ENCODE assay signal across 10 cellular contexts in the genomic region with DNA sequence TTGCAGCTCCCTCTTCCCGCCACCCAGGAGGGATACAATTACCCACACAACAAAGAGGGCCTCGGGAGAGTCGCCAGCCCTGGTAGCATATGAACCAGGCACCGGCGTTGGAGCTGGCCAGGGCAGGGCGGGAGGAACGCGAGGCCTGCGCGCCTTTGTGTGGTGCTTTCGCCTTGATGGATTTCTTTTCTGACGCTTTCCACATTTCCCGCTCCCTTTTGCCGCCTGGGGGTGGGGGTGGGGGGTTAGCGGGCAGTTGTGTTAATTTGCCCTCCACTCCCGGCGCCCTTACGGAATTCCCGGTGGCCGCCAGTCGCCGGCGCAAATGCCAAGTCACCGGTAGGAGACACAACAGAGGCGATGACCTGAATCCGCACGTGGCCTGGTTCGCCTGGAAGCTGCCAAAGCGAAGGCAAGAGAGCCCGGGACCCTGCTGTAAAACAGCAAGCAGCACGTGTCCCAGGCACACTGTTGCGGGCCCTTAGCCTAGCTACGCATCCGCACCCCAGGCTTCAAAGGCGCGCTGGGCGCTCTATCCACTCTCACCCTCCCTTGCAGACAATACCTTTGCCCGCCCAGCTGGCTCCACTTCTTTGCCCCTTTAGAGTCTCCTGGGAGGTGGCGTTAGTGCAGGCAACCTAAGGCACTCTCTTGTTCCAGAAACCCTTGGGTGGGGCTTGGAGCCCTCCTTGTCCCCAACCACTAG. TPM values are rescaled to one million over a fixed set of nuclear protein-coding genes. Genes with fewer than 3 reads are reported as not detected.
DNase-seq lines count a peak whose midpoint lies in the region; ATAC-seq and TF ChIP-seq lines count a peak whose summit lies in the region.
"Had no signal": no experiment of that assay in that cellular context is flagged by ENCODE, and none has a peak within 500 bp of the region (broad histone marks: within the 10 kb centered on the region; RNA-seq: fewer than 3 reads in every experiment).

No MANE protein-coding gene starts in this region.

- no TSS peak for BruUV-seq in Caco-2 (replicated peaks; lab: Mats Ljungman, UMichigan)

- H3K27me3 ChIP-seq in Caco-2 (replicated peaks; ENCODE audit: control insufficient read depth, insufficient read depth, low read length) = no peaks in the 10 kb centered on the region
- H3K27me3 ChIP-seq in Karpas-422 (ENCODE audit: low read length) = no peaks in the 10 kb centered on the region
- peaks cover 77% of the 10 kb centered on the region for H3K27me3 ChIP-seq in rectal smooth muscle tissue (ENCODE audit: control insufficient read depth, insufficient read depth, low read length)

- H3K9ac ChIP-seq in Karpas-422 (ENCODE audit: low read length) (no peak overlapping the region; the same call in 1 of the 2 replicates), rectal smooth muscle tissue (ENCODE audit: low read length) (no peak overlapping the region)

- no peak overlapping the region for H3K4me3 ChIP-seq in Caco-2 (ENCODE audit: low read depth, low read length)
- H3K4me3 ChIP-seq in Karpas-422 (ENCODE audit: low read length) = peak overlapping the region; percentile 40; the same call in 1 of the 2 replicates
- H3K4me3 ChIP-seq in rectal smooth muscle tissue (ENCODE audit: low read length) = peak overlapping the region; percentile 29

- no peak overlapping the region for H2AFZ ChIP-seq in Karpas-422 (ENCODE audit: low read length)

- no peaks in the 10 kb centered on the region for H4K20me1 ChIP-seq in Karpas-422 (ENCODE audit: insufficient read depth, low read depth, low read length)

- H3K4me1 Mint-ChIP-seq in Caco-2 (ENCODE audit: low read depth, unreplicated experiment) (peaks cover 7% of the 10 kb centered on the region), endothelial cell (ENCODE audit: unreplicated experiment) (peaks cover 52% of the 10 kb centered on the region)

- no peak for ATAC-seq in GM18909 (IDR thresholded peaks at IDR 0.05; ENCODE audit: poor library complexity, unreplicated experiment)

- intact Hi-C loops in Caco-2 (cut with micrococcal nuclease; ENCODE audit: unreplicated experiment) = loop anchor here (10.0 kb wide), 1 partner anchor 235 kb away; no protein-coding TSS in a partner anchor

- H3K4me1 ChIP-seq in Caco-2 (peaks cover 7% of the 10 kb centered on the region; the same call in 1 of the 2 replicates), Karpas-422 (ENCODE audit: low read length) (peaks cover 23% of the 10 kb centered on the region), rectal smooth muscle tissue (ENCODE audit: control insufficient read depth, insufficient read depth, low read length) (peaks cover 15% of the 10 kb centered on the region)

- H3K27ac Mint-ChIP-seq in Caco-2 (ENCODE audit: unreplicated experiment) (no peak overlapping the region), endothelial cell (ENCODE audit: unreplicated experiment) (no peak overlapping the region)

- H3K9me3 Mint-ChIP-seq in Caco-2 (ENCODE audit: unreplicated experiment) = no peaks in the 10 kb centered on the region
- no peaks in the 10 kb centered on the region for H3K9me3 Mint-ChIP-seq in endothelial cell (ENCODE audit: unreplicated experiment)

- H3K36me3 ChIP-seq in Caco-2 (ENCODE audit: control insufficient read depth, insufficient read depth, low read length) (no peaks in the 10 kb centered on the region), Karpas-422 (ENCODE audit: insufficient read depth, low read length) (no peaks in the 10 kb centered on the region), rectal smooth muscle tissue (ENCODE audit: control insufficient read depth, insufficient read depth, low read length) (no peaks in the 10 kb centered on the region)
- H3K36me3 ChIP-seq: vagina had no signal

- no peak for DNase-seq in Caco-2
- DNase-seq in Karpas-422 = no peak
- DNase-seq in endothelial cell (ENCODE audit: low spot score) = no peak
- no peak for DNase-seq in caudate nucleus (lab: John Stamatoyannopoulos, UW)
- no peak for DNase-seq in cerebellar cortex (ENCODE audit: low spot score)
- DNase-seq in HK-2 (ENCODE audit: unreplicated experiment) = no peak
- DNase-seq: NCI-H1436 treated with DMSO at 0.1 percent for 48 hours had no signal

- peaks cover 5% of the 10 kb centered on the region for H3K27me3 Mint-ChIP-seq in Caco-2 (ENCODE audit: insufficient read depth, unreplicated experiment)
- H3K27me3 Mint-ChIP-seq in endothelial cell (ENCODE audit: unreplicated experiment) = peaks cover 42% of the 10 kb centered on the region

- H3K9me3 ChIP-seq in Caco-2 (no peaks in the 10 kb centered on the region), Karpas-422 (ENCODE audit: low read length) (no peaks in the 10 kb centered on the region)
- H3K9me3 ChIP-seq: vagina had no signal

- CTCF ChIA-PET in Caco-2 (lab: Charles Lee) = interaction anchor here (0.5 kb wide), 1 partner anchor 291 kb away, joined by 3 read pairs; no protein-coding TSS in a partner anchor

- no peak overlapping the region for H3K27ac ChIP-seq in Karpas-422 (ENCODE audit: low read length)
- no peak overlapping the region for H3K27ac ChIP-seq in rectal smooth muscle tissue (ENCODE audit: low read depth, low read length)
- H3K27ac ChIP-seq in caudate nucleus (ENCODE audit: low read depth, low read length) = no peak overlapping the region
- H3K27ac ChIP-seq: vagina had no signal

- H3K9me2 ChIP-seq in Karpas-422 (replicated peaks; ENCODE audit: insufficient read depth, low read length) = no peaks in the 10 kb centered on the region

- H3K79me2 ChIP-seq in Karpas-422 (ENCODE audit: low read length) = no peaks in the 10 kb centered on the region

- H3K4me3 Mint-ChIP-seq in Caco-2 (ENCODE audit: unreplicated experiment) = peak overlapping the region; percentile 3
- H3K4me3 Mint-ChIP-seq in endothelial cell (ENCODE audit: unreplicated experiment) = peak overlapping the region; percentile 81

- TF ChIP-seq CTCF in Caco-2 (IDR thresholded peaks at IDR 0.05; ENCODE audit: insufficient read depth in 1 of 2, low read depth in 1 of 2, low read length in 1 of 2, severe bottlenecking in 1 of 2, unreplicated experiment in 1 of 2) (no peak), endothelial cell (IDR thresholded peaks at IDR 0.05; ENCODE audit: unreplicated experiment) (no peak)

- POLR2A ChIA-PET in Caco-2 (lab: Charles Lee) = no interaction called here

- H3K36me3 Mint-ChIP-seq in Caco-2 (ENCODE audit: insufficient read depth, unreplicated experiment) (peaks cover 7% of the 10 kb centered on the region), endothelial cell (ENCODE audit: low read depth, unreplicated experiment) (peaks cover 42% of the 10 kb centered on the region)

- H3K4me2 ChIP-seq in Karpas-422 (ENCODE audit: low read depth, low read length, poor library complexity, severe bottlenecking) = peak overlapping the region; percentile 46

RNA-seq across cellular contexts. Expression of a gene that starts 3.4 kb away (rescaled TPM):
- 14.7 and 18.5 TPM in 2 replicates for total RNA-seq in Caco-2 (2022)
- 7.1 and 7.7 TPM in 2 replicates for total RNA-seq in Karpas-422 (2014; rRNA removed; shearing (Covaris generic); ENCODE audit: low replicate concordance)
- 129 TPM for total RNA-seq in endothelial cell (ENCODE audit: unreplicated experiment)
- total RNA-seq: vagina had no signal

RNA-seq across cellular contexts. Expression of a gene that starts 49.9 kb away (rescaled TPM):
- total RNA-seq in Caco-2 (2022) = 3.1 and 3.3 TPM in 2 replicates
- not detected in 2 replicates for total RNA-seq in Karpas-422 (2014; rRNA removed; shearing (Covaris generic); ENCODE audit: low replicate concordance)
- 1.6 TPM for total RNA-seq in endothelial cell (ENCODE audit: unreplicated experiment)
- total RNA-seq: vagina had no signal
